1 cellular context compared by ENCODE assay signal in genomic region chr1:23481026-23481597, GRCh38.
TF ChIP-seq lines count a peak whose summit lies in the region.

No MANE protein-coding gene starts in this region.

TF ChIP-seq in K562, 482 proteins besides CTCF, POLR2A, EP300 and RAD21 (continued from another document and continues in another):
- no peak for TF ChIP-seq CUX1 (CRISPR knock-in tag; IDR thresholded peaks at IDR 0.05)
- TF ChIP-seq KDM4B (IDR thresholded peaks at IDR 0.05; ENCODE audit: borderline replicate concordance in 2 of 2, low read depth in 1 of 2): no peak
- TF ChIP-seq MEF2D (tag; conservative IDR thresholded peaks at IDR 0.05; ENCODE audit: low read depth): peak; percentile 75
- TF ChIP-seq KLF6 (CRISPR knock-in tag; IDR thresholded peaks at IDR 0.05; ENCODE audit: borderline replicate concordance): peak; percentile 92
- no peak for TF ChIP-seq ZNF512 (tag; IDR thresholded peaks at IDR 0.05)
- no peak for TF ChIP-seq BMI1 (IDR thresholded peaks at IDR 0.05; ENCODE audit: low read length)
- no peak for TF ChIP-seq SMARCB1 (IDR thresholded peaks at IDR 0.05; ENCODE audit: insufficient read length, low read depth)
- no peak for TF ChIP-seq ZNF146 (CRISPR knock-in tag; IDR thresholded peaks at IDR 0.05; ENCODE audit: unreplicated experiment)
- TF ChIP-seq FOXP1 (CRISPR knock-in tag; IDR thresholded peaks at IDR 0.05): no peak
- no peak for TF ChIP-seq TOE1 (IDR thresholded peaks at IDR 0.05; ENCODE audit: borderline replicate concordance)
- TF ChIP-seq TOE1 (CRISPR knock-in tag; IDR thresholded peaks at IDR 0.05; ENCODE audit: borderline replicate concordance, low read depth): no peak
- TF ChIP-seq, protein P1, sequence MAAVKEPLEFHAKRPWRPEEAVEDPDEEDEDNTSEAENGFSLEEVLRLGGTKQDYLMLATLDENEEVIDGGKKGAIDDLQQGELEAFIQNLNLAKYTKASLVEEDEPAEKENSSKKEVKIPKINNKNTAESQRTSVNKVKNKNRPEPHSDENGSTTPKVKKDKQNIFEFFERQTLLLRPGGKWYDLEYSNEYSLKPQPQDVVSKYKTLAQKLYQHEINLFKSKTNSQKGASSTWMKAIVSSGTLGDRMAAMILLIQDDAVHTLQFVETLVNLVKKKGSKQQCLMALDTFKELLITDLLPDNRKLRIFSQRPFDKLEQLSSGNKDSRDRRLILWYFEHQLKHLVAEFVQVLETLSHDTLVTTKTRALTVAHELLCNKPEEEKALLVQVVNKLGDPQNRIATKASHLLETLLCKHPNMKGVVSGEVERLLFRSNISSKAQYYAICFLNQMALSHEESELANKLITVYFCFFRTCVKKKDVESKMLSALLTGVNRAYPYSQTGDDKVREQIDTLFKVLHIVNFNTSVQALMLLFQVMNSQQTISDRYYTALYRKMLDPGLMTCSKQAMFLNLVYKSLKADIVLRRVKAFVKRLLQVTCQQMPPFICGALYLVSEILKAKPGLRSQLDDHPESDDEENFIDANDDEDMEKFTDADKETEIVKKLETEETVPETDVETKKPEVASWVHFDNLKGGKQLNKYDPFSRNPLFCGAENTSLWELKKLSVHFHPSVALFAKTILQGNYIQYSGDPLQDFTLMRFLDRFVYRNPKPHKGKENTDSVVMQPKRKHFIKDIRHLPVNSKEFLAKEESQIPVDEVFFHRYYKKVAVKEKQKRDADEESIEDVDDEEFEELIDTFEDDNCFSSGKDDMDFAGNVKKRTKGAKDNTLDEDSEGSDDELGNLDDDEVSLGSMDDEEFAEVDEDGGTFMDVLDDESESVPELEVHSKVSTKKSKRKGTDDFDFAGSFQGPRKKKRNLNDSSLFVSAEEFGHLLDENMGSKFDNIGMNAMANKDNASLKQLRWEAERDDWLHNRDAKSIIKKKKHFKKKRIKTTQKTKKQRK (IDR thresholded peaks at IDR 0.05; ENCODE audit: borderline replicate concordance, low read depth, low read length): no peak
- TF ChIP-seq ZNF699 (CRISPR knock-in tag; IDR thresholded peaks at IDR 0.05; ENCODE audit: insufficient replicate concordance): no peak
- TF ChIP-seq, protein P2, sequence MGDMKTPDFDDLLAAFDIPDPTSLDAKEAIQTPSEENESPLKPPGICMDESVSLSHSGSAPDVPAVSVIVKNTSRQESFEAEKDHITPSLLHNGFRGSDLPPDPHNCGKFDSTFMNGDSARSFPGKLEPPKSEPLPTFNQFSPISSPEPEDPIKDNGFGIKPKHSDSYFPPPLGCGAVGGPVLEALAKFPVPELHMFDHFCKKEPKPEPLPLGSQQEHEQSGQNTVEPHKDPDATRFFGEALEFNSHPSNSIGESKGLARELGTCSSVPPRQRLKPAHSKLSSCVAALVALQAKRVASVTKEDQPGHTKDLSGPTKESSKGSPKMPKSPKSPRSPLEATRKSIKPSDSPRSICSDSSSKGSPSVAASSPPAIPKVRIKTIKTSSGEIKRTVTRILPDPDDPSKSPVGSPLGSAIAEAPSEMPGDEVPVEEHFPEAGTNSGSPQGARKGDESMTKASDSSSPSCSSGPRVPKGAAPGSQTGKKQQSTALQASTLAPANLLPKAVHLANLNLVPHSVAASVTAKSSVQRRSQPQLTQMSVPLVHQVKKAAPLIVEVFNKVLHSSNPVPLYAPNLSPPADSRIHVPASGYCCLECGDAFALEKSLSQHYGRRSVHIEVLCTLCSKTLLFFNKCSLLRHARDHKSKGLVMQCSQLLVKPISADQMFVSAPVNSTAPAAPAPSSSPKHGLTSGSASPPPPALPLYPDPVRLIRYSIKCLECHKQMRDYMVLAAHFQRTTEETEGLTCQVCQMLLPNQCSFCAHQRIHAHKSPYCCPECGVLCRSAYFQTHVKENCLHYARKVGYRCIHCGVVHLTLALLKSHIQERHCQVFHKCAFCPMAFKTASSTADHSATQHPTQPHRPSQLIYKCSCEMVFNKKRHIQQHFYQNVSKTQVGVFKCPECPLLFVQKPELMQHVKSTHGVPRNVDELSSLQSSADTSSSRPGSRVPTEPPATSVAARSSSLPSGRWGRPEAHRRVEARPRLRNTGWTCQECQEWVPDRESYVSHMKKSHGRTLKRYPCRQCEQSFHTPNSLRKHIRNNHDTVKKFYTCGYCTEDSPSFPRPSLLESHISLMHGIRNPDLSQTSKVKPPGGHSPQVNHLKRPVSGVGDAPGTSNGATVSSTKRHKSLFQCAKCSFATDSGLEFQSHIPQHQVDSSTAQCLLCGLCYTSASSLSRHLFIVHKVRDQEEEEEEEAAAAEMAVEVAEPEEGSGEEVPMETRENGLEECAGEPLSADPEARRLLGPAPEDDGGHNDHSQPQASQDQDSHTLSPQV (IDR thresholded peaks at IDR 0.05): peak; percentile 94
- TF ChIP-seq BRF1 (IDR thresholded peaks at IDR 0.05; ENCODE audit: borderline replicate concordance, extremely low read depth, insufficient read length): no peak
- no peak for TF ChIP-seq ASH1L (IDR thresholded peaks at IDR 0.05; ENCODE audit: borderline replicate concordance, low read depth, partially characterized antibody)
- no peak for TF ChIP-seq RAD51 (IDR thresholded peaks at IDR 0.05; ENCODE audit: borderline replicate concordance, low read depth)
- TF ChIP-seq SMAD3 (CRISPR knock-in tag; conservative IDR thresholded peaks at IDR 0.05): peak; percentile 75; the same call in 1 of the 2 replicates
- TF ChIP-seq ZNF707 (CRISPR knock-in tag; conservative IDR thresholded peaks at IDR 0.05): no peak
- no peak for TF ChIP-seq GATAD2B (IDR thresholded peaks at IDR 0.05; ENCODE audit: borderline replicate concordance)
- no peak for TF ChIP-seq CBFB (CRISPR knock-in tag; IDR thresholded peaks at IDR 0.05)
- TF ChIP-seq MAX (CRISPR knock-in tag; IDR thresholded peaks at IDR 0.05): no peak
- TF ChIP-seq MCM7 (IDR thresholded peaks at IDR 0.05): no peak
- TF ChIP-seq, protein P3, sequence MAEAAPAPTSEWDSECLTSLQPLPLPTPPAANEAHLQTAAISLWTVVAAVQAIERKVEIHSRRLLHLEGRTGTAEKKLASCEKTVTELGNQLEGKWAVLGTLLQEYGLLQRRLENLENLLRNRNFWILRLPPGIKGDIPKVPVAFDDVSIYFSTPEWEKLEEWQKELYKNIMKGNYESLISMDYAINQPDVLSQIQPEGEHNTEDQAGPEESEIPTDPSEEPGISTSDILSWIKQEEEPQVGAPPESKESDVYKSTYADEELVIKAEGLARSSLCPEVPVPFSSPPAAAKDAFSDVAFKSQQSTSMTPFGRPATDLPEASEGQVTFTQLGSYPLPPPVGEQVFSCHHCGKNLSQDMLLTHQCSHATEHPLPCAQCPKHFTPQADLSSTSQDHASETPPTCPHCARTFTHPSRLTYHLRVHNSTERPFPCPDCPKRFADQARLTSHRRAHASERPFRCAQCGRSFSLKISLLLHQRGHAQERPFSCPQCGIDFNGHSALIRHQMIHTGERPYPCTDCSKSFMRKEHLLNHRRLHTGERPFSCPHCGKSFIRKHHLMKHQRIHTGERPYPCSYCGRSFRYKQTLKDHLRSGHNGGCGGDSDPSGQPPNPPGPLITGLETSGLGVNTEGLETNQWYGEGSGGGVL (CRISPR knock-in tag; IDR thresholded peaks at IDR 0.05): peak; percentile 71
- no peak for TF ChIP-seq CBFA2T3 (IDR thresholded peaks at IDR 0.05)
- no peak for TF ChIP-seq USF1 (CRISPR knock-in tag; IDR thresholded peaks at IDR 0.05)
- no peak for TF ChIP-seq SIX5 (IDR thresholded peaks at IDR 0.05; ENCODE audit: borderline replicate concordance in 1 of 2, insufficient read depth in 1 of 2, low read depth in 1 of 2, low read length in 2 of 2)
- no peak for TF ChIP-seq ZNF217 (CRISPR knock-in tag; IDR thresholded peaks at IDR 0.05)
- 0 out of 2 replicates have a peak, but pooled peaks have one; percentile 51 for TF ChIP-seq ZNF696 (CRISPR knock-in tag; conservative IDR thresholded peaks at IDR 0.05)
- TF ChIP-seq MAFF (IDR thresholded peaks at IDR 0.05; ENCODE audit: low read length): no peak
- peak; percentile 93 for TF ChIP-seq ZNF668 (CRISPR knock-in tag; IDR thresholded peaks at IDR 0.05)
- 0 out of 2 replicates have a peak, but pooled peaks have one; percentile 27 for TF ChIP-seq IRF9 (tag; IDR thresholded peaks at IDR 0.05)
- TF ChIP-seq NONO (IDR thresholded peaks at IDR 0.05; ENCODE audit: low read depth in 2 of 2, low read length in 1 of 2): no peak
- TF ChIP-seq, protein P4, sequence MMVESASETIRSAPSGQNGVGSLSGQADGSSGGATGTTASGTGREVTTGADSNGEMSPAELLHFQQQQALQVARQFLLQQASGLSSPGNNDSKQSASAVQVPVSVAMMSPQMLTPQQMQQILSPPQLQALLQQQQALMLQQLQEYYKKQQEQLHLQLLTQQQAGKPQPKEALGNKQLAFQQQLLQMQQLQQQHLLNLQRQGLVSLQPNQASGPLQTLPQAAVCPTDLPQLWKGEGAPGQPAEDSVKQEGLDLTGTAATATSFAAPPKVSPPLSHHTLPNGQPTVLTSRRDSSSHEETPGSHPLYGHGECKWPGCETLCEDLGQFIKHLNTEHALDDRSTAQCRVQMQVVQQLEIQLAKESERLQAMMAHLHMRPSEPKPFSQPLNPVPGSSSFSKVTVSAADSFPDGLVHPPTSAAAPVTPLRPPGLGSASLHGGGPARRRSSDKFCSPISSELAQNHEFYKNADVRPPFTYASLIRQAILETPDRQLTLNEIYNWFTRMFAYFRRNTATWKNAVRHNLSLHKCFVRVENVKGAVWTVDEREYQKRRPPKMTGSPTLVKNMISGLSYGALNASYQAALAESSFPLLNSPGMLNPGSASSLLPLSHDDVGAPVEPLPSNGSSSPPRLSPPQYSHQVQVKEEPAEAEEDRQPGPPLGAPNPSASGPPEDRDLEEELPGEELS (CRISPR knock-in tag; IDR thresholded peaks at IDR 0.05; ENCODE audit: borderline replicate concordance): no peak
- TF ChIP-seq PCBP1 (IDR thresholded peaks at IDR 0.05; ENCODE audit: low read depth, low read length, poor library complexity, severe bottlenecking): no peak
- TF ChIP-seq, protein P5, sequence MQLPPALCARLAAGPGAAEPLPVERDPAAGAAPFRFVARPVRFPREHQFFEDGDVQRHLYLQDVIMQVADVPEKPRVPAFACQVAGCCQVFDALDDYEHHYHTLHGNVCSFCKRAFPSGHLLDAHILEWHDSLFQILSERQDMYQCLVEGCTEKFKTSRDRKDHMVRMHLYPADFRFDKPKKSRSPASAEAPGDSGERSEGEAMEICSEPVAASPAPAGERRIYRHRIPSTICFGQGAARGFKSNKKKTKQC (CRISPR knock-in tag; IDR thresholded peaks at IDR 0.05): no peak
